ENCODE assay signal across 8 cellular contexts in genomic region chr6:157762636-157763035, GRCh38.
DNase-seq lines count a peak whose midpoint lies in the region; ATAC-seq and TF ChIP-seq lines count a peak whose summit lies in the region.

No MANE protein-coding gene starts in this region.

- 39% methylated on average over 7 of the region's 7 CpGs for WGBS in right lobe of liver (ENCODE audit: insufficient coverage, low coverage, low lambda C conversion rate, missing lambda C conversion rate)

- H3K27me3 Mint-ChIP-seq in activated naive CD8-positive, alpha-beta T cell, result no peaks in the 10 kb centered on the region

- peaks cover 0 to 35% (median 4%) of the 10 kb centered on the region in 11 experiments; a peak in 6 of 22 replicates for H3K27me3 ChIP-seq in BLaER1 treated with 17β-estradiol and CSF1 and Interleukin-3, amounts not matched to agents 10 nM and 100 nM
- H3K27me3 ChIP-seq in HUES6 (ENCODE audit: control insufficient read depth, insufficient read depth, low read length) (no peaks in the 10 kb centered on the region), right lobe of liver (no peaks in the 10 kb centered on the region)

- peaks cover 72 to 80% (median 76%) of the 10 kb centered on the region in 10 experiments for H3K4me1 ChIP-seq in BLaER1 treated with 17β-estradiol and CSF1 and Interleukin-3, amounts not matched to agents 10 nM and 100 nM
- peaks cover 45% of the 10 kb centered on the region for H3K4me1 ChIP-seq in HUES6 (ENCODE audit: control insufficient read depth, insufficient read depth, low read length)
- H3K4me1 ChIP-seq in right lobe of liver, result peaks cover 0 to 6% (median 4%) of the 10 kb centered on the region in 4 donors

- intact Hi-C loops in right lobe of liver (cut with DNase I), result loop anchor here in 1 of 2 donors (5.0 kb wide), 1 partner anchor 105 kb away; no protein-coding TSS in a partner anchor

- H3K27ac ChIP-seq in BLaER1 treated with 17β-estradiol and CSF1 and Interleukin-3, amounts not matched to agents 10 nM and 100 nM, result peak overlapping the region; percentile 45 to 94 (median 72); a peak in 19 of 22 replicates
- H3K27ac ChIP-seq in HUES6 (ENCODE audit: low read depth, low read length), result peak overlapping the region; percentile 87
- peak overlapping the region in 2 of 3 donors; percentile 5 to 71 for H3K27ac ChIP-seq in right lobe of liver

- peak overlapping the region in 7 of 11 experiments; percentile 10 to 82 (median 70); a peak in 9 of 22 replicates for H3K9ac ChIP-seq in BLaER1 treated with 17β-estradiol and CSF1 and Interleukin-3, amounts not matched to agents 10 nM and 100 nM
- peak overlapping the region; percentile 70 for H3K9ac ChIP-seq in HUES6 (ENCODE audit: low read length)

- H4K20me1 ChIP-seq in BLaER1 treated with 17β-estradiol and CSF1 and Interleukin-3, amounts not matched to agents 10 nM and 100 nM, result peaks cover 0 to 19% (median 0%) of the 10 kb centered on the region in 11 experiments; a peak in 3 of 22 replicates

- peaks cover 88% of the 10 kb centered on the region for H3K4me1 Mint-ChIP-seq in activated naive CD8-positive, alpha-beta T cell (ENCODE audit: low read depth)

- H3K27ac Mint-ChIP-seq in activated naive CD8-positive, alpha-beta T cell, result peak overlapping the region; percentile 99

- DNase-seq in right lobe of liver (no peak), HuH-7 (ENCODE audit: low spot score) (no peak), pons (ENCODE audit: low spot score) (no peak)

- no peaks in the 10 kb centered on the region for H3K9me3 Mint-ChIP-seq in activated naive CD8-positive, alpha-beta T cell (ENCODE audit: low read depth)

- no peaks in the 10 kb centered on the region for H3K36me3 ChIP-seq in BLaER1 treated with 17β-estradiol and CSF1 and Interleukin-3, amounts not matched to agents 10 nM and 100 nM
- H3K36me3 ChIP-seq in HUES6 (ENCODE audit: control insufficient read depth, insufficient read depth, low read length) (no peaks in the 10 kb centered on the region), right lobe of liver (no peaks in the 10 kb centered on the region)

- peak overlapping the region; percentile 69 for H3K4me3 Mint-ChIP-seq in activated naive CD8-positive, alpha-beta T cell

- H3K4me3 ChIP-seq in BLaER1 treated with 17β-estradiol and CSF1 and Interleukin-3, amounts not matched to agents 10 nM and 100 nM, result peak overlapping the region in 4 of 10 experiments; percentile 2 to 30 (median 20); a peak in 5 of 20 replicates
- H3K4me3 ChIP-seq in HUES6 (ENCODE audit: low read depth, low read length), result peak overlapping the region; percentile 8; the same call in 1 of the 2 replicates
- no peak overlapping the region for H3K4me3 ChIP-seq in right lobe of liver

- H3K4me2 ChIP-seq in BLaER1 treated with 17β-estradiol and CSF1 and Interleukin-3, amounts not matched to agents 10 nM and 100 nM, result peak overlapping the region; percentile 81 to 97 (median 92)

- no peak for TF ChIP-seq POLR2A in right lobe of liver (IDR thresholded peaks at IDR 0.05)

- H3K9me3 ChIP-seq in BLaER1 treated with 17β-estradiol and CSF1 and Interleukin-3, amounts not matched to agents 10 nM and 100 nM (replicated peaks in 1 of 11), result no peaks in the 10 kb centered on the region
- H3K9me3 ChIP-seq in HUES6 (ENCODE audit: control insufficient read depth, insufficient read depth, low read depth, low read length) (no peaks in the 10 kb centered on the region), right lobe of liver (no peaks in the 10 kb centered on the region)

- TF ChIP-seq CTCF in right lobe of liver (IDR thresholded peaks at IDR 0.05), result peak in 1 of 4 donors; percentile 13

- H3K36me3 Mint-ChIP-seq in activated naive CD8-positive, alpha-beta T cell, result no peaks in the 10 kb centered on the region

- ATAC-seq in right lobe of liver (peak in 2 of 4 donors; percentile 1 to 10), HG03135 (IDR thresholded peaks at IDR 0.05; ENCODE audit: unreplicated experiment) (no peak), GM18867 (IDR thresholded peaks at IDR 0.05; ENCODE audit: unreplicated experiment) (no peak)
